Comparison of ENCODE assay signal across 25 cellular contexts in genomic region chr1:25163986-25164385, GRCh38.
"Had no signal": no experiment of that assay in that cellular context is flagged by ENCODE, and none has a peak within 500 bp of the region (broad histone marks: within the 10 kb centered on the region; RNA-seq: fewer than 3 reads in every experiment).

No MANE protein-coding gene starts in this region.

- H3K4me3 ChIP-seq: coronary artery, dorsolateral prefrontal cortex, gastroesophageal sphincter, heart left ventricle, hepatocyte, left lung, lower lobe of right lung, mucosa of descending colon had no signal

- ATAC-seq: esophagus mucosa, foreskin keratinocyte, gastroesophageal sphincter, heart left ventricle, left cardiac atrium, left lung, left ventricle myocardium superior, lower lobe of right lung, mucosa of descending colon had no signal

- H3K27ac ChIP-seq: coronary artery, dorsolateral prefrontal cortex, epithelial cell of prostate, foreskin keratinocyte, gastroesophageal sphincter, heart left ventricle, hepatocyte, left lung, lower lobe of right lung had no signal

- H3K27me3 ChIP-seq: dorsolateral prefrontal cortex, hepatocyte, left lung had no signal

- DNase-seq: dermis blood vessel endothelial cell; dorsolateral prefrontal cortex; effector CD4-positive, alpha-beta T cell; effector memory CD4-positive, alpha-beta T cell; endodermal cell; erythroblast; foreskin keratinocyte; heart left ventricle; hypothalamus; left cardiac atrium; left lung; left ventricle myocardium superior; lower lobe of right lung; mesenchymal stem cell; mucosa of descending colon had no signal

- H3K4me1 ChIP-seq: foreskin keratinocyte, gastroesophageal sphincter, heart left ventricle, left lung, lower lobe of right lung had no signal

- FAIRE-seq: colon, endometrium, frontal cortex, islet of Langerhans, keratinocyte had no signal

- H3K36me3 ChIP-seq: gastroesophageal sphincter, heart left ventricle, left lung, lower lobe of right lung had no signal

- H2AFZ ChIP-seq: hepatocyte had no signal

- H3K4me2 ChIP-seq: hepatocyte had no signal

- H3K9me3 ChIP-seq: lower lobe of right lung, mucosa of descending colon had no signal
